ENCODE assay signal across 25 cellular contexts in genomic region chr2:102297891-102298290, GRCh38. TPM values are rescaled to one million over a fixed set of nuclear protein-coding genes. Genes with fewer than 3 reads are reported as not detected.
"Had no signal": no experiment of that assay in that cellular context is flagged by ENCODE, and none has a peak within 500 bp of the region (broad histone marks: within the 10 kb centered on the region; RNA-seq: fewer than 3 reads in every experiment).

No MANE protein-coding gene starts in this region.

- H3K9me3 ChIP-seq: adrenal gland, body of pancreas had no signal

- H3K36me3 ChIP-seq: adrenal gland had no signal

- H3K27me3 ChIP-seq: body of pancreas had no signal

- ATAC-seq: activated naive CD4-positive, alpha-beta T cell treated with anti-CD3 and anti-CD28 coated beads, Interleukin-2, amount 50 U/mL, for 72 hours; activated T-cell treated with anti-CD3 and anti-CD28 coated beads, Interleukin-2, amount 50 U/mL, for 4 hours; body of pancreas; PC-3; T-helper 17 cell; WTC11 had no signal

- H3K27ac ChIP-seq: adrenal gland, body of pancreas had no signal

- H3K4me1 ChIP-seq: adrenal gland, body of pancreas had no signal

- H3K4me3 ChIP-seq: adrenal gland, body of pancreas had no signal

- DNase-seq: activated CD4-positive, alpha-beta memory T cell treated with anti-CD3 and anti-CD28 coated beads for 36 hours; activated CD4-positive, alpha-beta T cell treated with anti-CD3 and anti-CD28 coated beads, Interleukin-2, amount 10 ng/mL, durations not matched to agents 7 days and 5 days; activated CD4-positive, CD25-positive, alpha-beta regulatory T cell treated with anti-CD3 and anti-CD28 coated beads, Interleukin-2, amount 50 U/mL, for 72 hours; activated CD8-positive, alpha-beta memory T cell treated with anti-CD3 and anti-CD28 coated beads for 24 hours; activated effector memory CD4-positive, alpha-beta T cell treated with anti-CD3 and anti-CD28 coated beads, Interleukin-2, amount 50 U/mL, for 16 hours; activated naive CD4-positive, alpha-beta T cell treated with Interleukin-2 at 50 U/mL for 16 hours; activated T-cell treated with anti-CD3 and anti-CD28 coated beads, Interleukin-2, amount 50 U/mL, for 4 hours; adrenal gland; aorta; body of pancreas; central memory CD4-positive, alpha-beta T cell; Kasumi-1; KBM-7; NCI-H1105 treated with DMSO at 0.1 percent for 48 hours; NCI-H1436 treated with DMSO at 0.1 percent for 48 hours; NCI-H187; NCI-H2081; NCI-H446; NCI-H524; PC-3; SIG-M5; T-helper 17 cell; T-helper 9 cell had no signal

RNA-seq across cellular contexts. Expression of gene IL1RL1, which starts 13.5 kb away (rescaled TPM):
- total RNA-seq: WTC11 had no signal

RNA-seq across cellular contexts. Expression of gene IL18R1, which starts 57.7 kb away (rescaled TPM):
- total RNA-seq: WTC11 had no signal
